In the genomic region with DNA sequence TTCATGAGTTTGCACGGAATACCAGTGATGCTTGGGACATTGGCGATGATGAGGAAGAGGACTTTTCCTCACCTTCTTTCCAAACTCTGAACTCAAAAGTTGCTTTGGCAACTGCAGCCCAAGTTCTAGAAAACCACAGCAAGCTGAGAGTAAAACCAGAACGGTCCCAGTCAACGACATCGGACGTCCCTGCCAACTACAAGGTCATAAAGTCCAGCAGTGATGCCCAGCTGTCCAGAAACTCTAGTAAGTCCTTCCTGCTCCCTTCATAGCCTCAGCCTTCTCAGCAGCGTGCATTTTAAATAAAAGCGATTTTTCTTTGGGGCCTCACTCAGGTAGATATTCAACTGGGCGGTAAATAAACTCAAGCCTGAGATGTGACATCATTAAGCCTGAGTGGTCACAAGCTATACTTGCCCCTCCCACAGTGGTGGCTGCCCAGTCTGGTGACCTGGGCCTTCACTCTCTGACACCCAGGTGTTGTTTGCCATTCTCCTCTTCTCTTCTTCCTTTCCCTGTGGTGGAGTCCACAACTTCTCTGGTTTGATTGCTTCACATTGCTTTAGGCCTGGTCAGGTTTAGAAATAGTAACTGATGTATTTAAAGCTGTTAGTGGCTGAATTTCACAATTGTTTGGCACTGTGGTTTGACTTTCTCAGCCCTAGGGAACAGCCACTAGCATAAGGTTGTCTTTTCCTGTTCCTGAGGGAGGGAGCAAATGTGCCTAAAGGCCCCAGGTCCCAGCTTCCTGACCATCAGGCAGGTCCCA, we compare ENCODE assay signal across 16 cellular contexts. TPM values are rescaled to one million over a fixed set of nuclear protein-coding genes. Genes with fewer than 3 reads are reported as not detected.
DNase-seq lines count a peak whose midpoint lies in the region; ATAC-seq and TF ChIP-seq lines count a peak whose summit lies in the region.
"Had no signal": no experiment of that assay in that cellular context is flagged by ENCODE, and none has a peak within 500 bp of the region (broad histone marks: within the 10 kb centered on the region; RNA-seq: fewer than 3 reads in every experiment).

No MANE protein-coding gene starts in this region.

- TF ChIP-seq CTCF in left ventricle myocardium inferior (IDR thresholded peaks at IDR 0.05; ENCODE audit: borderline replicate concordance) (no peak), GM10248 (IDR thresholded peaks at IDR 0.05; ENCODE audit: control extremely low read depth, extremely low read depth, low read depth, missing control alignments) (no peak)

- H3K36me3 Mint-ChIP-seq in activated naive CD8-positive, alpha-beta T cell treated with anti-CD3 and anti-CD28 coated beads, Interleukin-2, amount 10 ng/mL, durations not matched to agents 7 days and 5 days = peaks cover 50% of the 10 kb centered on the region
- H3K36me3 Mint-ChIP-seq in activated naive CD8-positive, alpha-beta T cell treated with anti-CD3 and anti-CD28 coated beads, Interleukin-2, amount 50 U/mL, for 24 hours (ENCODE audit: low read depth) = peaks cover 23% of the 10 kb centered on the region

- intact Hi-C loops in left ventricle myocardium inferior (cut with micrococcal nuclease) = no loop called here
- intact Hi-C loops in aorta (cut with DNase I) = loop anchor here in 1 of 2 donors (5.0 kb wide), 1 partner anchor 37 kb away; no protein-coding TSS in a partner anchor

- POLR2A ChIA-PET in activated naive CD8-positive, alpha-beta T cell treated with anti-CD3 and anti-CD28 coated beads, Interleukin-2, amount 10 ng/mL, durations not matched to agents 7 days and 5 days (lab: Charles Lee) = interaction anchor here (0.8 to 1.3 kb wide), 3 partner anchors 9 to 22 kb away, joined by 3 read pairs; partner anchors contain the start of genes TBC1D22B and TMEM217
- POLR2A ChIA-PET in GM10248 (lab: Yijun Ruan, JAX) = no interaction called here

- CTCF ChIA-PET in GM10248 (lab: Yijun Ruan, JAX) = interaction anchor here (0.9 to 1.6 kb wide), 9 partner anchors 10 to 87 kb away, joined by 3 to 5 read pairs (median 3); no protein-coding TSS in a partner anchor

- peak overlapping the region; percentile 72 for H3K27ac Mint-ChIP-seq in activated naive CD8-positive, alpha-beta T cell treated with anti-CD3 and anti-CD28 coated beads, Interleukin-2, amount 10 ng/mL, durations not matched to agents 7 days and 5 days
- H3K27ac Mint-ChIP-seq in activated naive CD8-positive, alpha-beta T cell treated with anti-CD3 and anti-CD28 coated beads, Interleukin-2, amount 50 U/mL, for 24 hours = no peak overlapping the region
- H3K27ac Mint-ChIP-seq: B cell; memory B cell; stimulated activated memory B cell treated with anti-CD40 and anti-IgM and Interleukin-4, amounts not matched to agents 10 μg/mL and 1 μg/mL and 100 μg/mL, for 72 hours had no signal

- H3K9me3 ChIP-seq in left ventricle myocardium inferior (replicated peaks) (no peaks in the 10 kb centered on the region), aorta (ENCODE audit: control insufficient read depth, low read length) (no peaks in the 10 kb centered on the region)
- H3K9me3 ChIP-seq: esophagus squamous epithelium had no signal

- peaks cover 53% of the 10 kb centered on the region for H3K4me1 ChIP-seq in left ventricle myocardium inferior
- H3K4me1 ChIP-seq in aorta (ENCODE audit: control insufficient read depth in 1 of 2, insufficient read depth in 2 of 2, low read length in 2 of 2) = peaks cover 1 to 11% of the 10 kb centered on the region in 2 donors

- no peak overlapping the region for H3K4me3 ChIP-seq in left ventricle myocardium inferior
- H3K4me3 ChIP-seq in aorta (ENCODE audit: low read length in 2 of 2) = no peak overlapping the region
- H3K4me3 ChIP-seq: esophagus squamous epithelium, smooth muscle cell had no signal

- H3K36me3 ChIP-seq in left ventricle myocardium inferior = peaks cover 31% of the 10 kb centered on the region
- H3K36me3 ChIP-seq in aorta (ENCODE audit: control insufficient read depth in 1 of 2, insufficient read depth in 2 of 2, low read length in 1 of 2) = peaks cover 0 to 3% of the 10 kb centered on the region in 2 donors

- H3K27ac ChIP-seq in left ventricle myocardium inferior (replicated peaks) (peak overlapping the region; percentile 76), aorta (ENCODE audit: low read depth in 1 of 2, low read length in 2 of 2) (peak overlapping the region; percentile 20 to 87)

- peaks cover 56% of the 10 kb centered on the region for H3K4me1 Mint-ChIP-seq in activated naive CD8-positive, alpha-beta T cell treated with anti-CD3 and anti-CD28 coated beads, Interleukin-2, amount 10 ng/mL, durations not matched to agents 7 days and 5 days
- peaks cover 19% of the 10 kb centered on the region for H3K4me1 Mint-ChIP-seq in activated naive CD8-positive, alpha-beta T cell treated with anti-CD3 and anti-CD28 coated beads, Interleukin-2, amount 50 U/mL, for 24 hours

- ATAC-seq in activated naive CD8-positive, alpha-beta T cell treated with anti-CD3 and anti-CD28 coated beads, Interleukin-2, amount 10 ng/mL, durations not matched to agents 7 days and 5 days (ENCODE audit: low read depth) = no peak
- ATAC-seq in activated naive CD8-positive, alpha-beta T cell treated with anti-CD3 and anti-CD28 coated beads, Interleukin-2, amount 50 U/mL, for 24 hours = no peak
- ATAC-seq in aorta (ENCODE audit: low FRiP score) = peak; percentile 57
- ATAC-seq: activated CD4-positive, CD25-positive, alpha-beta regulatory T cell treated with anti-CD3 and anti-CD28 coated beads, Interleukin-2, amount 50 U/mL, for 24 hours; stimulated activated memory B cell treated with anti-CD40 and anti-IgM and Interleukin-4, amounts not matched to agents 10 μg/mL and 1 μg/mL and 100 μg/mL, for 72 hours had no signal

- no peaks in the 10 kb centered on the region for H3K9me3 Mint-ChIP-seq in activated naive CD8-positive, alpha-beta T cell treated with anti-CD3 and anti-CD28 coated beads, Interleukin-2, amount 10 ng/mL, durations not matched to agents 7 days and 5 days
- H3K9me3 Mint-ChIP-seq in activated naive CD8-positive, alpha-beta T cell treated with anti-CD3 and anti-CD28 coated beads, Interleukin-2, amount 50 U/mL, for 24 hours = no peaks in the 10 kb centered on the region
- H3K9me3 Mint-ChIP-seq: memory B cell; stimulated activated memory B cell treated with anti-CD40 and anti-IgM and Interleukin-4, amounts not matched to agents 10 μg/mL and 1 μg/mL and 100 μg/mL, for 72 hours had no signal

- no peaks in the 10 kb centered on the region for H3K27me3 Mint-ChIP-seq in activated naive CD8-positive, alpha-beta T cell treated with anti-CD3 and anti-CD28 coated beads, Interleukin-2, amount 10 ng/mL, durations not matched to agents 7 days and 5 days
- no peaks in the 10 kb centered on the region for H3K27me3 Mint-ChIP-seq in activated naive CD8-positive, alpha-beta T cell treated with anti-CD3 and anti-CD28 coated beads, Interleukin-2, amount 50 U/mL, for 24 hours
- H3K27me3 Mint-ChIP-seq: B cell; memory B cell; stimulated activated memory B cell treated with anti-CD40 and anti-IgM and Interleukin-4, amounts not matched to agents 10 μg/mL and 1 μg/mL and 100 μg/mL, for 72 hours had no signal

- H3K27me3 ChIP-seq in left ventricle myocardium inferior (ENCODE audit: low read depth) (no peaks in the 10 kb centered on the region), aorta (ENCODE audit: control insufficient read depth in 1 of 2, insufficient read depth in 2 of 2, low read length in 1 of 2) (no peaks in the 10 kb centered on the region)
- H3K27me3 ChIP-seq: esophagus squamous epithelium had no signal

- no peak for DNase-seq in activated naive CD8-positive, alpha-beta T cell treated with anti-CD3 and anti-CD28 coated beads, Interleukin-2, amount 10 ng/mL, durations not matched to agents 7 days and 5 days
- no peak for DNase-seq in activated naive CD8-positive, alpha-beta T cell treated with anti-CD3 and anti-CD28 coated beads, Interleukin-2, amount 50 U/mL, for 24 hours
- peak; percentile 92 for DNase-seq in amniotic epithelial cell (ENCODE audit: low read depth)
- DNase-seq in left ventricle myocardium inferior = no peak
- DNase-seq in aorta = no peak
- no peak for DNase-seq in GM10248 (ENCODE audit: extremely low spot score)
- no peak for DNase-seq in SW 1271 (lab: John Stamatoyannopoulos, UW)
- no peak for DNase-seq in GOT3 (lab: John Stamatoyannopoulos, UW)
- DNase-seq: esophagus squamous epithelium, NCI-H1092 treated with DMSO at 0.1 percent for 48 hours, OCI-M1 had no signal

- H3K4me3 Mint-ChIP-seq in activated naive CD8-positive, alpha-beta T cell treated with anti-CD3 and anti-CD28 coated beads, Interleukin-2, amount 10 ng/mL, durations not matched to agents 7 days and 5 days = no peak overlapping the region
- H3K4me3 Mint-ChIP-seq in activated naive CD8-positive, alpha-beta T cell treated with anti-CD3 and anti-CD28 coated beads, Interleukin-2, amount 50 U/mL, for 24 hours = no peak overlapping the region
- H3K4me3 Mint-ChIP-seq: B cell; memory B cell; stimulated activated memory B cell treated with anti-CD40 and anti-IgM and Interleukin-4, amounts not matched to agents 10 μg/mL and 1 μg/mL and 100 μg/mL, for 72 hours had no signal

- WGBS in aorta, 2 donors = 76 to 83% methylated on average over 9 of the region's 9 CpGs

RNA-seq across cellular contexts. Expression of gene TMEM217, which starts 21.6 kb away (rescaled TPM):
- 1 to 10 TPM; 1.4 to 2.0 TPM for total RNA-seq in activated naive CD8-positive, alpha-beta T cell treated with anti-CD3 and anti-CD28 coated beads, Interleukin-2, amount 10 ng/mL, durations not matched to agents 7 days and 5 days
- total RNA-seq in left ventricle myocardium inferior (0.80 TPM), aorta (1 to 10 TPM; 2.2 to 2.7 TPM)
- polyA plus RNA-seq in aorta = under 1 TPM; 0.50 to 0.54 TPM

RNA-seq across cellular contexts. Expression of gene TBC1D22B, which starts 22.0 kb away (rescaled TPM):
- 10 to 100 TPM; 13.8 to 14.7 TPM for total RNA-seq in activated naive CD8-positive, alpha-beta T cell treated with anti-CD3 and anti-CD28 coated beads, Interleukin-2, amount 10 ng/mL, durations not matched to agents 7 days and 5 days
- total RNA-seq in left ventricle myocardium inferior (6.1 TPM), aorta (10 to 100 TPM; 11.2 to 17.0 TPM)
- polyA plus RNA-seq in aorta = 1 to 10 TPM; 3.9 to 4.1 TPM
